Comparison of ENCODE assay signal across 14 cellular contexts in the genomic region with DNA sequence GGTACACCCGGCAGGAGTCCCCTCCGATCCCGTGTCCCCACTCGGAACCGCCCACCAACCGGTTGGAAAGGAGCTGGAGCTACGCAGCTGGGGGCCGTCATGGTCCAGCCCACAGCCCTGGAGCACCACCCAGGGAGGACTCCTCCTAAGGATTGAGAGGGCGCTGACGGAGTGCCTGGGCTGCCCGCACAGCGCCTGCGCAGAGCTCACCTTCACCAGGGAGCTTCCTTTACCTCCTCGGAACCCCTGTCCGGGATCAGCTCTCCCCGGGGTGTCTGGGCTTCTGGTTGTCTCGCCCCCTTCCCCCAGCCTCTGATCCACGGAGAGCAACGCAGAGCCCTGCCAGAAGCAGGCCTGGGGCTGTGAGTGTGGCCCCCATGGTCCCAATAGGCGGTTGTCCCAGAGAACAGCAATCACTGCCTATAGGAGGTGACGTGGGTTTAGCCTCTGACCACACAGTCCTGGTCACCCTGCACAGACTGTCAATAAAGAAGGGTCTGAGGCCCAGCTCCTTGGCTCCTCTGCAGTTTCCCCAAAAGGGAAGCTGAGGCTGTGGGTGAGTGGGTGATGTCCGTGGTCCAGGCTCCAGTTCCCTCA. TPM values are rescaled to one million over a fixed set of nuclear protein-coding genes. Genes with fewer than 3 reads are reported as not detected.
DNase-seq lines count a peak whose midpoint lies in the region; ATAC-seq, FAIRE-seq and TF ChIP-seq lines count a peak whose summit lies in the region.
"Had no signal": no experiment of that assay in that cellular context is flagged by ENCODE, and none has a peak within 500 bp of the region (broad histone marks: within the 10 kb centered on the region; RNA-seq: fewer than 3 reads in every experiment).

No MANE protein-coding gene starts in this region.

- POLR2A ChIA-PET in activated CD4-positive, alpha-beta T cell treated with anti-CD3 and anti-CD28 coated beads, Interleukin-2, amount 10 ng/mL, durations not matched to agents 7 days and 5 days (lab: Charles Lee), result no interaction called here

- peak overlapping the region; percentile 29 for H3K4me3 Mint-ChIP-seq in activated CD4-positive, alpha-beta T cell treated with anti-CD3 and anti-CD28 coated beads, Interleukin-2, amount 10 ng/mL, durations not matched to agents 7 days and 5 days
- H3K4me3 Mint-ChIP-seq in astrocyte (ENCODE audit: unreplicated experiment), result no peak overlapping the region

- no peak overlapping the region for H3K9ac ChIP-seq in astrocyte (ENCODE audit: low read length)

- H2AFZ ChIP-seq in astrocyte (ENCODE audit: low read depth, low read length), result no peak overlapping the region

- H3K27me3 ChIP-seq in astrocyte (ENCODE audit: insufficient read depth, low read length) (peaks cover 59% of the 10 kb centered on the region), spleen (replicated peaks in 1 of 7) (peaks cover 0 to 85% (median 46%) of the 10 kb centered on the region in 7 donors)

- H3K36me3 ChIP-seq in astrocyte (ENCODE audit: insufficient read depth, low read length) (no peaks in the 10 kb centered on the region), spleen (no peaks in the 10 kb centered on the region)

- intact Hi-C loops in left colon (cut with DNase I, micrococcal nuclease) (no loop called here), spleen (cut with DNase I; ENCODE audit: low total_unique reads) (no loop called here)

- ATAC-seq in left colon (peak; percentile 30), HG03432 (IDR thresholded peaks at IDR 0.05; ENCODE audit: unreplicated experiment) (no peak)

- no peaks in the 10 kb centered on the region for H3K79me2 ChIP-seq in astrocyte (ENCODE audit: insufficient read depth, low read length)

- TF ChIP-seq CTCF in astrocyte (IDR thresholded peaks at IDR 0.05; ENCODE audit: insufficient read depth, low read depth, low read length), result no peak
- no peak for TF ChIP-seq CTCF in spleen (IDR thresholded peaks at IDR 0.05 in 8 of 11, conservative IDR thresholded peaks at IDR 0.05 in 3 of 11)

- peaks cover 3% of the 10 kb centered on the region for H3K36me3 Mint-ChIP-seq in activated CD4-positive, alpha-beta T cell treated with anti-CD3 and anti-CD28 coated beads, Interleukin-2, amount 10 ng/mL, durations not matched to agents 7 days and 5 days (ENCODE audit: low read depth)
- no peaks in the 10 kb centered on the region for H3K36me3 Mint-ChIP-seq in astrocyte (ENCODE audit: low read depth, unreplicated experiment)

- no peaks in the 10 kb centered on the region for H3K4me1 ChIP-seq in astrocyte (ENCODE audit: insufficient read depth, low read length)
- H3K4me1 ChIP-seq in spleen, result peaks cover 12 to 34% (median 27%) of the 10 kb centered on the region in 6 donors

- H3K4me1 Mint-ChIP-seq in activated CD4-positive, alpha-beta T cell treated with anti-CD3 and anti-CD28 coated beads, Interleukin-2, amount 10 ng/mL, durations not matched to agents 7 days and 5 days, result peaks cover 8% of the 10 kb centered on the region
- H3K4me1 Mint-ChIP-seq in astrocyte (ENCODE audit: low read depth, unreplicated experiment), result no peaks in the 10 kb centered on the region

- H3K4me2 ChIP-seq in astrocyte (ENCODE audit: low read length), result peak overlapping the region; percentile 59

- H3K27ac ChIP-seq in astrocyte (ENCODE audit: low read depth, low read length), result no peak overlapping the region
- H3K27ac ChIP-seq in spleen, result no peak overlapping the region

- FAIRE-seq in astrocyte (lab: Jason Lieb, UNC) (no peak), GM12892 (lab: Jason Lieb, UNC) (no peak)
- FAIRE-seq: TTC549 had no signal

- 25 to 46% (median 39%) methylated on average over 12 to 22 of the region's 22 CpGs for WGBS in spleen, 5 donors

- H3K27me3 Mint-ChIP-seq in activated CD4-positive, alpha-beta T cell treated with anti-CD3 and anti-CD28 coated beads, Interleukin-2, amount 10 ng/mL, durations not matched to agents 7 days and 5 days, result peaks cover 64% of the 10 kb centered on the region
- peaks cover 78% of the 10 kb centered on the region for H3K27me3 Mint-ChIP-seq in astrocyte (ENCODE audit: low read depth, unreplicated experiment)

- peaks cover 13% of the 10 kb centered on the region for H3K9me3 Mint-ChIP-seq in activated CD4-positive, alpha-beta T cell treated with anti-CD3 and anti-CD28 coated beads, Interleukin-2, amount 10 ng/mL, durations not matched to agents 7 days and 5 days
- peaks cover 12% of the 10 kb centered on the region for H3K9me3 Mint-ChIP-seq in astrocyte (ENCODE audit: unreplicated experiment)
- H3K9me3 Mint-ChIP-seq: central memory CD8-positive, alpha-beta T cell had no signal

- CTCF ChIA-PET in activated CD4-positive, alpha-beta T cell treated with anti-CD3 and anti-CD28 coated beads, Interleukin-2, amount 10 ng/mL, durations not matched to agents 7 days and 5 days (lab: Charles Lee), result interaction anchor here (0.6 to 1.1 kb wide), 3 partner anchors 21 to 53 kb away, joined by 3 read pairs; no protein-coding TSS in a partner anchor

- no peak for DNase-seq in activated CD4-positive, alpha-beta T cell treated with anti-CD3 and anti-CD28 coated beads, Interleukin-2, amount 10 ng/mL, durations not matched to agents 7 days and 5 days
- no peak for DNase-seq in activated CD4-positive, alpha-beta T cell treated with anti-CD3 and anti-CD28 coated beads for 4 hours
- DNase-seq in astrocyte (ENCODE audit: low read depth) (no peak), left colon (no peak), spleen (peak; percentile 54), GM12892 (ENCODE audit: insufficient read length) (no peak), RPMI8226 (no peak)
- DNase-seq: ACHN, DND-41 had no signal

- H4K20me1 ChIP-seq in astrocyte (ENCODE audit: insufficient read depth, low read length), result no peaks in the 10 kb centered on the region

- H3K4me3 ChIP-seq in astrocyte (ENCODE audit: insufficient read depth, low read depth, low read length) (no peak overlapping the region), spleen (peak overlapping the region in 6 of 8 donors; percentile 19 to 57 (median 24))

- H3K9me3 ChIP-seq in astrocyte (ENCODE audit: insufficient read depth, low read depth, low read length), result peaks cover 16% of the 10 kb centered on the region
- H3K9me3 ChIP-seq in spleen, result peaks cover 0 to 22% (median 10%) of the 10 kb centered on the region in 8 donors

- H3K27ac Mint-ChIP-seq in activated CD4-positive, alpha-beta T cell treated with anti-CD3 and anti-CD28 coated beads, Interleukin-2, amount 10 ng/mL, durations not matched to agents 7 days and 5 days, result no peak overlapping the region
- no peak overlapping the region for H3K27ac Mint-ChIP-seq in astrocyte (ENCODE audit: unreplicated experiment)

- no peak for TF ChIP-seq POLR2A in spleen (IDR thresholded peaks at IDR 0.05)
- TF ChIP-seq POLR2A in GM12892 (IDR thresholded peaks at IDR 0.05; ENCODE audit: low read depth, low read length), result no peak

RNA-seq across cellular contexts. Expression of gene ALPG, which starts 14.6 kb away (rescaled TPM):
- total RNA-seq in activated CD4-positive, alpha-beta T cell treated with anti-CD3 and anti-CD28 coated beads, Interleukin-2, amount 10 ng/mL, durations not matched to agents 7 days and 5 days, result not detected
- total RNA-seq in astrocyte (0.19 and 0.27 TPM in 2 replicates), left colon (1 to 10 TPM in 1 of 2 donors, under 1 TPM in 1; 0.56 to 1.8 TPM), spleen (not detected)
- not detected for polyA plus RNA-seq in spleen
- not detected for polyA plus RNA-seq in GM12892 (2012; ENCODE audit: missing spikeins)
- total RNA-seq: mesenteric fat pad, skeletal muscle tissue had no signal

RNA-seq across cellular contexts. Expression of gene ALPI, which starts 34.7 kb away (rescaled TPM):
- not detected for total RNA-seq in activated CD4-positive, alpha-beta T cell treated with anti-CD3 and anti-CD28 coated beads, Interleukin-2, amount 10 ng/mL, durations not matched to agents 7 days and 5 days
- total RNA-seq in astrocyte (not detected in 2 replicates), left colon (10 to 100 TPM; 15.9 to 21.1 TPM), spleen (not detected)
- not detected for polyA plus RNA-seq in spleen
- polyA plus RNA-seq in GM12892 (2012; ENCODE audit: missing spikeins), result not detected
- total RNA-seq: skeletal muscle tissue had no signal

RNA-seq across cellular contexts. Expression of gene ALPP, which starts 42.7 kb away (rescaled TPM):
- total RNA-seq in activated CD4-positive, alpha-beta T cell treated with anti-CD3 and anti-CD28 coated beads, Interleukin-2, amount 10 ng/mL, durations not matched to agents 7 days and 5 days, result not detected
- 0.32 TPM in 1 of 2 replicates, not detected in the other for total RNA-seq in astrocyte
- total RNA-seq in left colon, result under 1 TPM in 1 of 2 donors, not detected in 1; 0.15 TPM
- not detected for total RNA-seq in spleen
- polyA plus RNA-seq in spleen, result not detected
- 0.59 TPM for polyA plus RNA-seq in GM12892 (2012; ENCODE audit: missing spikeins)
- total RNA-seq: mesenteric fat pad, skeletal muscle tissue had no signal

Comparison
In these comparisons a context has a peak if more than half of its experiments do, and no peak if none do; other contexts are left out.
1. RNA of gene ALPI, which starts 34.7 kb away (total RNA-seq): 15.9 to 21.1 TPM in left colon; not detected in activated CD4-positive, alpha-beta T cell treated with anti-CD3 and anti-CD28 coated beads, Interleukin-2, amount 10 ng/mL, durations not matched to agents 7 days and 5 days, not detected in astrocyte and not detected in spleen; every median in the first group is over 10 times any median in the second.